Comparison of ENCODE assay signal across 8 cellular contexts in the genomic region with DNA sequence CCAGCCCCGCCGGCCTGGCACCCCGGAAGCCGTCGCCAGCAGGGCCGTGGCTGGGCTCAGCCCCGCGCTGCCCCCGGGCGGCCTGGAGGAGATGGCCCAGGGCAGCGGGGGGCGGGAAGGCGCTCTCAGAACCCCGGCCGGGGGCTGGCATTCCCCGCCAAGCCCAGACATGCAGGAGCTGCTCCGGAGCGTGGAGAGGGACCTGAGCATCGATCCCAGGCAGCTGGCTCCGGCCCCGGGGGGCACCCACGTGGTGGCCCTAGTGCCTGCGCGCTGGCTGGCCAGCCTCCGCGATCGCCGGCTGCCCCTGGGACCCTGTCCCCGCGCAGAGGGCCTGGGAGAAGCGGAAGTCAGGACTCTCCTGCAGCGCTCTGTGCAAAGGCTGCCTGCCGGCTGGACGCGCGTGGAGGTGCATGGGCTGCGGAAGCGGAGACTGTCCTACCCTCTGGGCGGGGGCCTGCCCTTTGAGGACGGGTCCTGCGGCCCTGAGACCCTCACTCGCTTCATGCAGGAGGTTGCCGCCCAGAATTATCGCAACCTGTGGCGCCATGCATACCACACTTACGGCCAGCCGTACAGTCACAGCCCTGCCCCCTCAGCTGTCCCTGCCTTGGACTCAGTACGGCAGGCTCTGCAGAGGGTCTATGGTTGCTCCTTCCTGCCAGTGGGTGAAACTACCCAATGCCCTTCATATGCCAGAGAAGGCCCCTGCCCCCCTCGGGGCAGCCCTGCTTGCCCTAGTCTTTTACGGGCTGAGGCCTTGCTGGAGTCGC. TPM values are rescaled to one million over a fixed set of nuclear protein-coding genes. Genes with fewer than 3 reads are reported as not detected.
DNase-seq lines count a peak whose midpoint lies in the region; ATAC-seq, FAIRE-seq and TF ChIP-seq lines count a peak whose summit lies in the region.

No MANE protein-coding gene starts in this region.

- FAIRE-seq in keratinocyte (lab: Jason Lieb, UNC) = no peak

- peak overlapping the region; percentile 47 for H3K27ac ChIP-seq in keratinocyte (ENCODE audit: control insufficient read depth, insufficient read depth, low read length)

- peak overlapping the region; percentile 74 for H3K9ac ChIP-seq in keratinocyte (ENCODE audit: control insufficient read depth, extremely low read depth, insufficient read depth, low read length)

- DNase-seq in AML-193 (lab: John Stamatoyannopoulos, UW) (peak; percentile 17 to 42), astrocyte of the cerebellum (ENCODE audit: low read depth) (no peak), keratinocyte (ENCODE audit: low read depth, low spot score) (no peak), NCI-H1417 treated with DMSO at 0.1 percent for 48 hours (lab: John Stamatoyannopoulos, UW) (no peak), COLO829 (ENCODE audit: low spot score) (no peak)
- DNase-seq in Jurkat, Clone E6-1 (ENCODE audit: low read depth, low spot score) = no peak

- H3K9me3 Mint-ChIP-seq in stimulated activated naive CD8-positive, alpha-beta T cell treated with anti-CD3 and anti-CD28 coated beads, Interleukin-15, Interleukin-2, amounts not matched to agents 100 ng/mL and 50 ng/mL, for 24 hours = no peaks in the 10 kb centered on the region

- peaks cover 39% of the 10 kb centered on the region for H3K4me1 Mint-ChIP-seq in stimulated activated naive CD8-positive, alpha-beta T cell treated with anti-CD3 and anti-CD28 coated beads, Interleukin-15, Interleukin-2, amounts not matched to agents 100 ng/mL and 50 ng/mL, for 24 hours (ENCODE audit: low read depth)

- no peaks in the 10 kb centered on the region for H3K9me1 ChIP-seq in keratinocyte (ENCODE audit: control insufficient read depth, extremely low read depth, insufficient read depth, low read length)

- peaks cover 12% of the 10 kb centered on the region for H3K4me1 ChIP-seq in keratinocyte (ENCODE audit: control insufficient read depth, extremely low read depth, insufficient read depth, low read length)

- H3K4me2 ChIP-seq in keratinocyte (ENCODE audit: control insufficient read depth, extremely low read depth, insufficient read depth, low read depth, low read length) = peak overlapping the region; percentile 83

- in situ Hi-C loops in astrocyte of the cerebellum (cut with HindIII; ENCODE audit: low sequenced_read_pairs) = no loop called here

- peaks cover 5 to 9% of the 10 kb centered on the region in 2 experiments for H3K36me3 ChIP-seq in keratinocyte (ENCODE audit: control insufficient read depth in 2 of 2, extremely low read depth in 1 of 2, insufficient read depth in 2 of 2, low read length in 2 of 2)

- TF ChIP-seq CTCF in astrocyte of the cerebellum (IDR thresholded peaks at IDR 0.05; ENCODE audit: low read depth, low read length, missing control alignments) (no peak), keratinocyte (optimal IDR thresholded peaks at IDR 0.05 in 1 of 3, IDR thresholded peaks at IDR 0.05 in 1 of 3, conservative IDR thresholded peaks at IDR 0.05 in 1 of 3; ENCODE audit: extremely low read depth in 1 of 3, insufficient read depth in 2 of 3, low read length in 3 of 3) (no peak)

- no peaks in the 10 kb centered on the region for H4K20me1 ChIP-seq in keratinocyte (ENCODE audit: control insufficient read depth, extremely low read depth, insufficient read depth, low read length)

- peaks cover 13% of the 10 kb centered on the region for H3K79me2 ChIP-seq in keratinocyte (ENCODE audit: control insufficient read depth, insufficient read depth, low read length)

- dilution Hi-C loops in keratinocyte (cut with MboI; ENCODE audit: extremely low pct_ligation_motif_present, low sequenced_read_pairs) = no loop called here

- H3K4me3 ChIP-seq in Jurkat, Clone E6-1 (ENCODE audit: low read length) = peak overlapping the region; percentile 58
- peak overlapping the region; percentile 57 for H3K4me3 ChIP-seq in astrocyte of the cerebellum (ENCODE audit: low read depth, low read length)
- peak overlapping the region; percentile 69 to 79 (median 76) for H3K4me3 ChIP-seq in keratinocyte (ENCODE audit: control insufficient read depth in 2 of 3, extremely low read depth in 1 of 3, insufficient read depth in 2 of 3, low read depth in 1 of 3, low read length in 3 of 3)

- peaks cover 6% of the 10 kb centered on the region for H3K36me3 Mint-ChIP-seq in stimulated activated naive CD8-positive, alpha-beta T cell treated with anti-CD3 and anti-CD28 coated beads, Interleukin-15, Interleukin-2, amounts not matched to agents 100 ng/mL and 50 ng/mL, for 24 hours (ENCODE audit: low read depth)

- H3K4me3 Mint-ChIP-seq in stimulated activated naive CD8-positive, alpha-beta T cell treated with anti-CD3 and anti-CD28 coated beads, Interleukin-15, Interleukin-2, amounts not matched to agents 100 ng/mL and 50 ng/mL, for 24 hours = peak overlapping the region; percentile 79

- peak; percentile 35 for ATAC-seq in GM19372 (IDR thresholded peaks at IDR 0.05; ENCODE audit: low read depth, unreplicated experiment)

- no peaks in the 10 kb centered on the region for H3K9me3 ChIP-seq in keratinocyte (ENCODE audit: control insufficient read depth, low read depth, low read length)

- H2AFZ ChIP-seq in keratinocyte (ENCODE audit: control insufficient read depth, low read length) = peak overlapping the region; percentile 56

- no peaks in the 10 kb centered on the region for H3K27me3 ChIP-seq in keratinocyte (ENCODE audit: control insufficient read depth, extremely low read depth, insufficient read depth, low read length)

- H3K27me3 Mint-ChIP-seq in stimulated activated naive CD8-positive, alpha-beta T cell treated with anti-CD3 and anti-CD28 coated beads, Interleukin-15, Interleukin-2, amounts not matched to agents 100 ng/mL and 50 ng/mL, for 24 hours = no peaks in the 10 kb centered on the region

- H3K27ac Mint-ChIP-seq in stimulated activated naive CD8-positive, alpha-beta T cell treated with anti-CD3 and anti-CD28 coated beads, Interleukin-15, Interleukin-2, amounts not matched to agents 100 ng/mL and 50 ng/mL, for 24 hours = peak overlapping the region; percentile 67

RNA-seq across cellular contexts. Expression of a gene that starts 0.6 kb away (rescaled TPM):
- polyA plus RNA-seq in Jurkat, Clone E6-1 (2012; ENCODE audit: insufficient read depth, insufficient read length) = 9.3 TPM
- polyA plus RNA-seq in keratinocyte = 4.2 to 9.5 TPM (median 7.3 TPM) in 3 replicates
- 3.9 TPM for polyA plus RNA-seq in keratinocyte (2011; ENCODE audit: low read depth)
- 2.9 and 6.2 TPM in 2 replicates for polyA plus RNA-seq in keratinocyte (2011; cell fraction: cytosol; rRNA removed)
- polyA plus RNA-seq in keratinocyte (2011; cell fraction: nucleus; rRNA removed) = 21.5 and 27.0 TPM in 2 replicates
- 8.9 and 15.4 TPM in 2 replicates for polyA plus RNA-seq in keratinocyte (2012; ENCODE audit: low replicate concordance)
- polyA minus RNA-seq in keratinocyte = 7.7 to 21.7 TPM (median 11.9 TPM) in 3 replicates
- 19.6 TPM for polyA minus RNA-seq in keratinocyte (2011; cell fraction: cytosol; rRNA and poly(A)+ RNA removed)
- polyA minus RNA-seq in keratinocyte (2011; cell fraction: nucleus; rRNA and poly(A)+ RNA removed) = 30.9 and 37.2 TPM in 2 replicates

RNA-seq across cellular contexts. Expression of a gene that starts 14.9 kb away (rescaled TPM):
- polyA plus RNA-seq in Jurkat, Clone E6-1 (2012; ENCODE audit: insufficient read depth, insufficient read length) = not detected
- 0.75 to 1.1 TPM (median 0.76 TPM) in 3 replicates for polyA plus RNA-seq in keratinocyte
- polyA plus RNA-seq in keratinocyte (2011; ENCODE audit: low read depth) = 10.0 TPM
- polyA plus RNA-seq in keratinocyte (2011; cell fraction: cytosol; rRNA removed) = 1.00 and 1.1 TPM in 2 replicates
- 2.1 and 2.6 TPM in 2 replicates for polyA plus RNA-seq in keratinocyte (2011; cell fraction: nucleus; rRNA removed)
- 1.3 and 3.5 TPM in 2 replicates for polyA plus RNA-seq in keratinocyte (2012; ENCODE audit: low replicate concordance)
- polyA minus RNA-seq in keratinocyte = 0.48 to 2.2 TPM (median 0.95 TPM) in 3 replicates
- polyA minus RNA-seq in keratinocyte (2011; cell fraction: cytosol; rRNA and poly(A)+ RNA removed) = 1.3 TPM
- polyA minus RNA-seq in keratinocyte (2011; cell fraction: nucleus; rRNA and poly(A)+ RNA removed) = 0.84 and 2.0 TPM in 2 replicates

RNA-seq across cellular contexts. Expression of a gene that starts 17.6 kb away (rescaled TPM):
- not detected for polyA plus RNA-seq in Jurkat, Clone E6-1 (2012; ENCODE audit: insufficient read depth, insufficient read length)
- 0.93 to 1.5 TPM (median 0.96 TPM) in 3 replicates for polyA plus RNA-seq in keratinocyte
- polyA plus RNA-seq in keratinocyte (2011; ENCODE audit: low read depth) = not detected
- 0.50 and 1.1 TPM in 2 replicates for polyA plus RNA-seq in keratinocyte (2011; cell fraction: cytosol; rRNA removed)
- polyA plus RNA-seq in keratinocyte (2011; cell fraction: nucleus; rRNA removed) = 1.3 and 2.0 TPM in 2 replicates
- polyA plus RNA-seq in keratinocyte (2012; ENCODE audit: low replicate concordance) = 0.66 and 1.7 TPM in 2 replicates
- 0.45 to 1.0 TPM (median 0.46 TPM) in 3 replicates for polyA minus RNA-seq in keratinocyte
- 2.3 TPM for polyA minus RNA-seq in keratinocyte (2011; cell fraction: cytosol; rRNA and poly(A)+ RNA removed)
- 0.95 and 1.0 TPM in 2 replicates for polyA minus RNA-seq in keratinocyte (2011; cell fraction: nucleus; rRNA and poly(A)+ RNA removed)

RNA-seq across cellular contexts. Expression of a gene that starts 36.8 kb away (rescaled TPM):
- 13.4 TPM for polyA plus RNA-seq in Jurkat, Clone E6-1 (2012; ENCODE audit: insufficient read depth, insufficient read length)
- 17.3 to 29.8 TPM (median 23.2 TPM) in 3 replicates for polyA plus RNA-seq in keratinocyte
- 7.0 TPM for polyA plus RNA-seq in keratinocyte (2011; ENCODE audit: low read depth)
- polyA plus RNA-seq in keratinocyte (2011; cell fraction: cytosol; rRNA removed) = 7.6 and 12.1 TPM in 2 replicates
- 74.3 and 95.0 TPM in 2 replicates for polyA plus RNA-seq in keratinocyte (2011; cell fraction: nucleus; rRNA removed)
- 7.5 and 8.7 TPM in 2 replicates for polyA plus RNA-seq in keratinocyte (2012; ENCODE audit: low replicate concordance)
- polyA minus RNA-seq in keratinocyte = 9.5 to 29.1 TPM (median 15.6 TPM) in 3 replicates
- 11.1 TPM for polyA minus RNA-seq in keratinocyte (2011; cell fraction: cytosol; rRNA and poly(A)+ RNA removed)
- 6.6 and 10.3 TPM in 2 replicates for polyA minus RNA-seq in keratinocyte (2011; cell fraction: nucleus; rRNA and poly(A)+ RNA removed)

RNA-seq across cellular contexts. Expression of a gene that starts 40.4 kb away (rescaled TPM):
- polyA plus RNA-seq in Jurkat, Clone E6-1 (2012; ENCODE audit: insufficient read depth, insufficient read length) = 317 TPM
- polyA plus RNA-seq in keratinocyte = 60.1 to 118 TPM (median 97.5 TPM) in 3 replicates
- polyA plus RNA-seq in keratinocyte (2011; ENCODE audit: low read depth) = 187 TPM
- 56.1 and 61.6 TPM in 2 replicates for polyA plus RNA-seq in keratinocyte (2011; cell fraction: cytosol; rRNA removed)
- 224 and 245 TPM in 2 replicates for polyA plus RNA-seq in keratinocyte (2011; cell fraction: nucleus; rRNA removed)
- polyA plus RNA-seq in keratinocyte (2012; ENCODE audit: low replicate concordance) = 77.2 and 133 TPM in 2 replicates
- 166 to 590 TPM (median 337 TPM) in 3 replicates for polyA minus RNA-seq in keratinocyte
- polyA minus RNA-seq in keratinocyte (2011; cell fraction: cytosol; rRNA and poly(A)+ RNA removed) = 153 TPM
- polyA minus RNA-seq in keratinocyte (2011; cell fraction: nucleus; rRNA and poly(A)+ RNA removed) = 210 and 327 TPM in 2 replicates

Comparison
In these comparisons a context has a peak if more than half of its experiments do, and no peak if none do; other contexts are left out.
1. DNase-seq: peak in AML-193 (2 of 2); none in Jurkat, Clone E6-1 (single experiment), astrocyte of the cerebellum (single experiment), keratinocyte (single experiment), NCI-H1417 treated with DMSO at 0.1 percent for 48 hours (single experiment) and COLO829 (single experiment).
2. Peak in every context shown above with its lines, with median percentiles within 50 percentile points of each other: H3K4me3 ChIP-seq.